9 cellular contexts compared by ENCODE assay signal in genomic region chrX:153885968-153886903, GRCh38. TPM values are rescaled to one million over a fixed set of nuclear protein-coding genes. Genes with fewer than 3 reads are reported as not detected.
A peak's percentile ranks its signal among the peaks of the same experiment; 100 is the strongest.
DNase-seq lines count a peak whose midpoint lies in the region; ATAC-seq and TF ChIP-seq lines count a peak whose summit lies in the region.
"Had no signal": no experiment of that assay in that cellular context is flagged by ENCODE, and none has a peak within 500 bp of the region (broad histone marks: within the 10 kb centered on the region; RNA-seq: fewer than 3 reads in every experiment).

Gene L1CAM, minus strand, starts transcription at chrX:153886173. Its CDS starts 10,337 bp downstream, at chrX:153875836.

- TF ChIP-seq POLR2A in tibial nerve (IDR thresholded peaks at IDR 0.05), result peak in 1 of 2 donors; percentile 9

- no peak for TF ChIP-seq EP300 in tibial nerve (IDR thresholded peaks at IDR 0.05)

- ATAC-seq in Right ventricle myocardium superior (ENCODE audit: poor library complexity) (no peak), HG02981 (IDR thresholded peaks at IDR 0.05; ENCODE audit: unreplicated experiment) (no peak), GM18502 (IDR thresholded peaks at IDR 0.05; ENCODE audit: poor library complexity, unreplicated experiment) (no peak)

- no peaks in the 10 kb centered on the region for H3K9me3 ChIP-seq in cardiac muscle cell (ENCODE audit: low read depth)
- no peaks in the 10 kb centered on the region for H3K9me3 ChIP-seq in tibial nerve

- no peaks in the 10 kb centered on the region for H3K4me1 ChIP-seq in cardiac muscle cell (ENCODE audit: low read depth)
- peaks cover 0 to 7% (median 3%) of the 10 kb centered on the region in 4 donors for H3K4me1 ChIP-seq in tibial nerve

- intact Hi-C loops in Right ventricle myocardium superior (cut with DNase I), result no loop called here

- H3K27me3 ChIP-seq in cardiac muscle cell, result peaks cover 32% of the 10 kb centered on the region
- peaks cover 0 to 79% of the 10 kb centered on the region in 2 donors for H3K27me3 ChIP-seq in tibial nerve

- H3K4me3 ChIP-seq in cardiac muscle cell (peak within 1 kb of the TSS; percentile 10), iPS-11a (ENCODE audit: low read depth, low read length) (peak within 1 kb of the TSS; percentile 48), tibial nerve (peak within 1 kb of the TSS; percentile 9 to 49 (median 24))

- H3K27ac ChIP-seq in cardiac muscle cell, result no peak within 1 kb of the TSS
- H3K27ac ChIP-seq in tibial nerve, result peak within 1 kb of the TSS; percentile 17 to 86 (median 76)

- 21% methylated on average over 22 of the region's 94 CpGs; no CpG with 5 or more reads in 1 of the 2 donors for WGBS in tibial nerve, 2 donors

- DNase-seq in cardiac muscle cell (ENCODE audit: low read depth in 1 of 2, low spot score in 1 of 2), result peak in 1 of 2 donors; percentile 21
- DNase-seq in Right ventricle myocardium superior, result no peak
- peak; percentile 25 for DNase-seq in activated CD4-positive, alpha-beta T cell treated with anti-CD3 and anti-CD28 coated beads, Interleukin-2, amount 50 U/mL, for 1 hour
- no peak for DNase-seq in tibial nerve (ENCODE audit: low spot score in 2 of 2)
- no peak for DNase-seq in NCI-H187 treated with DMSO at 0.1 percent for 48 hours (lab: John Stamatoyannopoulos, UW)
- DNase-seq: dermis blood vessel endothelial cell had no signal

- H3K36me3 ChIP-seq in cardiac muscle cell (no peaks in the 10 kb centered on the region), tibial nerve (no peaks in the 10 kb centered on the region)

- TF ChIP-seq CTCF in cardiac muscle cell (IDR thresholded peaks at IDR 0.05; ENCODE audit: low read depth, low read length) (no peak), tibial nerve (IDR thresholded peaks at IDR 0.05) (no peak)

RNA-seq across cellular contexts. Expression of gene L1CAM, which starts in this region (rescaled TPM):
- total RNA-seq in cardiac muscle cell (0.86 and 1.1 TPM in 2 replicates), Right ventricle myocardium superior (5.3 TPM), tibial nerve (10 to 100 TPM; 23.7 to 53.7 (median 46.3) TPM)
- polyA plus RNA-seq in cardiac muscle cell, result 1.4 and 1.5 TPM in 2 replicates
